8 cellular contexts compared by ENCODE assay signal in genomic region chr19:10195199-10195519, GRCh38. TPM values are rescaled to one million over a fixed set of nuclear protein-coding genes. Genes with fewer than 3 reads are reported as not detected.
DNase-seq lines count a peak whose midpoint lies in the region; ATAC-seq, FAIRE-seq and TF ChIP-seq lines count a peak whose summit lies in the region.

No MANE protein-coding gene starts in this region.

- POLR2A ChIA-PET in PC-9 (lab: Charles Lee; ENCODE audit: unreplicated experiment): interaction anchor here (0.7 to 2.0 kb wide), 2 partner anchors 11 to 57 kb away, joined by 3 to 8 read pairs; partner anchors contain the start of gene MRPL4

- intact Hi-C loops in PC-9 (cut with micrococcal nuclease; ENCODE audit: unreplicated experiment): no loop called here

- H3K36me3 ChIP-seq in PC-9 (ENCODE audit: low read depth) (peaks cover 20% of the 10 kb centered on the region), small intestine (ENCODE audit: control insufficient read depth in 2 of 2, insufficient read depth in 2 of 2, low read length in 2 of 2) (no peaks in the 10 kb centered on the region)

- no peak for FAIRE-seq in small intestine (lab: Jason Lieb, UNC)

- peak; percentile 7 for ATAC-seq in GM21381 (IDR thresholded peaks at IDR 0.05; ENCODE audit: unreplicated experiment)

- WGBS in small intestine, 3 donors: 10 to 21% (median 20%) methylated on average over 6 of the region's 6 CpGs

- H3K4me3 ChIP-seq in PC-9 (peak overlapping the region; percentile 87), fibroblast of mammary gland (ENCODE audit: control insufficient read depth, low read depth, low read length) (peak overlapping the region; percentile 88), small intestine (ENCODE audit: low read depth in 1 of 2, low read length in 2 of 2) (peak overlapping the region; percentile 79 to 84)

- TF ChIP-seq CTCF in PC-9 (conservative IDR thresholded peaks at IDR 0.05): no peak
- no peak for TF ChIP-seq CTCF in fibroblast of mammary gland (conservative IDR thresholded peaks at IDR 0.05; ENCODE audit: control insufficient read depth, insufficient read depth, low read depth, low read length)

- peaks cover 33% of the 10 kb centered on the region for H3F3A ChIP-seq in PC-9 (ENCODE audit: insufficient read depth, low read depth)

- TSS peak; percentile 59 for BruUV-seq in PC-9 (replicated peaks; lab: Mats Ljungman, UMichigan)

- no peaks in the 10 kb centered on the region for H3K9me2 ChIP-seq in PC-9 (ENCODE audit: insufficient read depth)

- H3K4me2 ChIP-seq in PC-9: peak overlapping the region; percentile 80

- no peak overlapping the region for H3K27ac ChIP-seq in PC-9
- H3K27ac ChIP-seq in small intestine (ENCODE audit: low read depth in 1 of 2, low read length in 1 of 2): peak overlapping the region in 1 of 2 donors; percentile 91

- H3K4me1 ChIP-seq in PC-9 (replicated peaks; ENCODE audit: insufficient read depth) (peaks cover 18% of the 10 kb centered on the region), small intestine (ENCODE audit: control insufficient read depth in 2 of 2, insufficient read depth in 1 of 2, low read depth in 1 of 2, low read length in 1 of 2) (peaks cover 3 to 5% of the 10 kb centered on the region in 2 donors)

- CTCF ChIA-PET in PC-9 (lab: Charles Lee): interaction anchor here (0.7 kb wide), 1 partner anchor 747 kb away, joined by 4 read pairs; no protein-coding TSS in a partner anchor

- peaks cover 12% of the 10 kb centered on the region for H4K20me1 ChIP-seq in PC-9 (ENCODE audit: insufficient read depth)

- H3K27me3 ChIP-seq in PC-9 (ENCODE audit: insufficient read depth, low read depth) (no peaks in the 10 kb centered on the region), small intestine (ENCODE audit: control insufficient read depth in 2 of 2, insufficient read depth in 2 of 2, low read length in 2 of 2) (no peaks in the 10 kb centered on the region)

- H3K79me2 ChIP-seq in PC-9 (ENCODE audit: low read depth): peaks cover 44% of the 10 kb centered on the region

- peak overlapping the region; percentile 88 for H2AFZ ChIP-seq in PC-9

- H3K9me3 ChIP-seq in PC-9 (ENCODE audit: insufficient read depth, low read depth): no peaks in the 10 kb centered on the region
- no peaks in the 10 kb centered on the region for H3K9me3 ChIP-seq in small intestine (ENCODE audit: control insufficient read depth, low read depth)

- no peak for DNase-seq in PC-9
- DNase-seq in fibroblast of mammary gland (ENCODE audit: low read depth): no peak
- DNase-seq in small intestine: no peak
- DNase-seq in COR-L47 (lab: John Stamatoyannopoulos, UW): no peak
- no peak for DNase-seq in AML-193 (lab: John Stamatoyannopoulos, UW)
- no peak for DNase-seq in NCI-H1417 treated with DMSO at 0.1 percent for 48 hours (lab: John Stamatoyannopoulos, UW)
- no peak for DNase-seq in mesenteric fat pad (ENCODE audit: low spot score)

RNA-seq across cellular contexts. Expression of gene DNMT1, which starts 0.4 kb away (rescaled TPM):
- total RNA-seq in PC-9 (2021): 111 and 117 TPM in 2 replicates
- 10 to 100 TPM in 2 of 3 donors, 1 to 10 TPM in 1; 10.0 to 32.0 (median 13.9) TPM for polyA plus RNA-seq in small intestine
- total RNA-seq in mesenteric fat pad: 57.7 TPM

RNA-seq across cellular contexts. Expression of gene S1PR2, which starts 36.0 kb away (rescaled TPM):
- total RNA-seq in PC-9 (2021): 6.9 and 7.3 TPM in 2 replicates
- 1 to 10 TPM in 1 of 3 donors, under 1 TPM in 1, not detected in 1; 0.81 to 4.3 TPM for polyA plus RNA-seq in small intestine
- 13.3 TPM for total RNA-seq in mesenteric fat pad

RNA-seq across cellular contexts. Expression of gene MRPL4, which starts 56.9 kb away (rescaled TPM):
- total RNA-seq in PC-9 (2021) (96.4 and 98.2 TPM in 2 replicates), mesenteric fat pad (54.5 TPM)
- 10 to 100 TPM; 44.1 to 85.8 (median 51.9) TPM for polyA plus RNA-seq in small intestine
